ENCODE assay signal across 2 cellular contexts in genomic region chr14:96895658-96896271, GRCh38.
TF ChIP-seq lines count a peak whose summit lies in the region.

No MANE protein-coding gene starts in this region.

TF ChIP-seq in GM12878, 131 proteins besides CTCF, POLR2A, EP300 and RAD21 (continued from another document):
- TF ChIP-seq, protein P1, sequence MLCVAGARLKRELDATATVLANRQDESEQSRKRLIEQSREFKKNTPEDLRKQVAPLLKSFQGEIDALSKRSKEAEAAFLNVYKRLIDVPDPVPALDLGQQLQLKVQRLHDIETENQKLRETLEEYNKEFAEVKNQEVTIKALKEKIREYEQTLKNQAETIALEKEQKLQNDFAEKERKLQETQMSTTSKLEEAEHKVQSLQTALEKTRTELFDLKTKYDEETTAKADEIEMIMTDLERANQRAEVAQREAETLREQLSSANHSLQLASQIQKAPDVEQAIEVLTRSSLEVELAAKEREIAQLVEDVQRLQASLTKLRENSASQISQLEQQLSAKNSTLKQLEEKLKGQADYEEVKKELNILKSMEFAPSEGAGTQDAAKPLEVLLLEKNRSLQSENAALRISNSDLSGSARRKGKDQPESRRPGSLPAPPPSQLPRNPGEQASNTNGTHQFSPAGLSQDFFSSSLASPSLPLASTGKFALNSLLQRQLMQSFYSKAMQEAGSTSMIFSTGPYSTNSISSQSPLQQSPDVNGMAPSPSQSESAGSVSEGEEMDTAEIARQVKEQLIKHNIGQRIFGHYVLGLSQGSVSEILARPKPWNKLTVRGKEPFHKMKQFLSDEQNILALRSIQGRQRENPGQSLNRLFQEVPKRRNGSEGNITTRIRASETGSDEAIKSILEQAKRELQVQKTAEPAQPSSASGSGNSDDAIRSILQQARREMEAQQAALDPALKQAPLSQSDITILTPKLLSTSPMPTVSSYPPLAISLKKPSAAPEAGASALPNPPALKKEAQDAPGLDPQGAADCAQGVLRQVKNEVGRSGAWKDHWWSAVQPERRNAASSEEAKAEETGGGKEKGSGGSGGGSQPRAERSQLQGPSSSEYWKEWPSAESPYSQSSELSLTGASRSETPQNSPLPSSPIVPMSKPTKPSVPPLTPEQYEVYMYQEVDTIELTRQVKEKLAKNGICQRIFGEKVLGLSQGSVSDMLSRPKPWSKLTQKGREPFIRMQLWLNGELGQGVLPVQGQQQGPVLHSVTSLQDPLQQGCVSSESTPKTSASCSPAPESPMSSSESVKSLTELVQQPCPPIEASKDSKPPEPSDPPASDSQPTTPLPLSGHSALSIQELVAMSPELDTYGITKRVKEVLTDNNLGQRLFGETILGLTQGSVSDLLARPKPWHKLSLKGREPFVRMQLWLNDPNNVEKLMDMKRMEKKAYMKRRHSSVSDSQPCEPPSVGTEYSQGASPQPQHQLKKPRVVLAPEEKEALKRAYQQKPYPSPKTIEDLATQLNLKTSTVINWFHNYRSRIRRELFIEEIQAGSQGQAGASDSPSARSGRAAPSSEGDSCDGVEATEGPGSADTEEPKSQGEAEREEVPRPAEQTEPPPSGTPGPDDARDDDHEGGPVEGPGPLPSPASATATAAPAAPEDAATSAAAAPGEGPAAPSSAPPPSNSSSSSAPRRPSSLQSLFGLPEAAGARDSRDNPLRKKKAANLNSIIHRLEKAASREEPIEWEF (IDR thresholded peaks at IDR 0.05; ENCODE audit: insufficient replicate concordance, low read depth, low read length): peak; percentile 35
- peak; percentile 55 for TF ChIP-seq BCL3 (IDR thresholded peaks at IDR 0.05; ENCODE audit: borderline replicate concordance, insufficient read depth, low read depth, low read length, poor library complexity, severe bottlenecking)
- peak; percentile 49 to 54; a peak in 2 of 4 replicates for TF ChIP-seq IKZF2 (IDR thresholded peaks at IDR 0.05)
- TF ChIP-seq GATAD2B (conservative IDR thresholded peaks at IDR 0.05; ENCODE audit: low read depth): peak; percentile 35; the same call in 1 of the 2 replicates
- TF ChIP-seq KLF5 (IDR thresholded peaks at IDR 0.05; ENCODE audit: partially characterized antibody): no peak
- no peak for TF ChIP-seq POLR2AphosphoS5 (IDR thresholded peaks at IDR 0.05; ENCODE audit: low read length)
- TF ChIP-seq, protein P2, sequence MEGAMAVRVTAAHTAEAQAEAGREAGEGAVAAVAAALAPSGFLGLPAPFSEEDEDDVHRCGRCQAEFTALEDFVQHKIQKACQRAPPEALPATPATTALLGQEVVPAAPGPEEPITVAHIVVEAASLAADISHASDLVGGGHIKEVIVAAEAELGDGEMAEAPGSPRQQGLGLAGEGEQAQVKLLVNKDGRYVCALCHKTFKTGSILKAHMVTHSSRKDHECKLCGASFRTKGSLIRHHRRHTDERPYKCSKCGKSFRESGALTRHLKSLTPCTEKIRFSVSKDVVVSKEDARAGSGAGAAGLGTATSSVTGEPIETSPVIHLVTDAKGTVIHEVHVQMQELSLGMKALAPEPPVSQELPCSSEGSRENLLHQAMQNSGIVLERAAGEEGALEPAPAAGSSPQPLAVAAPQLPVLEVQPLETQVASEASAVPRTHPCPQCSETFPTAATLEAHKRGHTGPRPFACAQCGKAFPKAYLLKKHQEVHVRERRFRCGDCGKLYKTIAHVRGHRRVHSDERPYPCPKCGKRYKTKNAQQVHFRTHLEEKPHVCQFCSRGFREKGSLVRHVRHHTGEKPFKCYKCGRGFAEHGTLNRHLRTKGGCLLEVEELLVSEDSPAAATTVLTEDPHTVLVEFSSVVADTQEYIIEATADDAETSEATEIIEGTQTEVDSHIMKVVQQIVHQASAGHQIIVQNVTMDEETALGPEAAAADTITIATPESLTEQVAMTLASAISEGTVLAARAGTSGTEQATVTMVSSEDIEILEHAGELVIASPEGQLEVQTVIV (IDR thresholded peaks at IDR 0.05; ENCODE audit: borderline replicate concordance, partially characterized antibody): no peak
- TF ChIP-seq BHLHE40 (IDR thresholded peaks at IDR 0.05; ENCODE audit: borderline replicate concordance in 1 of 2, low read depth in 2 of 2, low read length in 1 of 2): 0 out of 4 replicates have a peak, but pooled peaks of 1 of the 2 experiments have one; percentile 6
- TF ChIP-seq FOS (IDR thresholded peaks at IDR 0.05; ENCODE audit: borderline replicate concordance, extremely low read depth, insufficient read length): no peak
- peak; percentile 56; the same call in 1 of the 2 replicates for TF ChIP-seq RELB (IDR thresholded peaks at IDR 0.05; ENCODE audit: low read depth)

TF ChIP-seq in WTC11, 78 proteins besides CTCF, POLR2A, EP300 and RAD21 (continued from another document):
- TF ChIP-seq, protein P3, sequence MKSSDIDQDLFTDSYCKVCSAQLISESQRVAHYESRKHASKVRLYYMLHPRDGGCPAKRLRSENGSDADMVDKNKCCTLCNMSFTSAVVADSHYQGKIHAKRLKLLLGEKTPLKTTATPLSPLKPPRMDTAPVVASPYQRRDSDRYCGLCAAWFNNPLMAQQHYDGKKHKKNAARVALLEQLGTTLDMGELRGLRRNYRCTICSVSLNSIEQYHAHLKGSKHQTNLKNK (CRISPR knock-in tag; IDR thresholded peaks at IDR 0.05): no peak
- TF ChIP-seq ETV6 (CRISPR knock-in tag; IDR thresholded peaks at IDR 0.05) (no peak), ZNF416 (CRISPR knock-in tag; IDR thresholded peaks at IDR 0.05) (no peak)
